9 cellular contexts compared by ENCODE assay signal in genomic region chr7:537911-538634, GRCh38. TPM values are rescaled to one million over a fixed set of nuclear protein-coding genes. Genes with fewer than 3 reads are reported as not detected.
DNase-seq lines count a peak whose midpoint lies in the region; ATAC-seq and TF ChIP-seq lines count a peak whose summit lies in the region.
"Had no signal": no experiment of that assay in that cellular context is flagged by ENCODE, and none has a peak within 500 bp of the region (broad histone marks: within the 10 kb centered on the region; RNA-seq: fewer than 3 reads in every experiment).

No MANE protein-coding gene starts in this region.

- H3K4me3 ChIP-seq in SJSA1: peak overlapping the region; percentile 22; the same call in 1 of the 2 replicates
- no peak overlapping the region for H3K4me3 ChIP-seq in trophoblast cell (ENCODE audit: low read depth, low read length)

- H4K8ac ChIP-seq in trophoblast cell (ENCODE audit: low read depth, low read length): peak overlapping the region; percentile 69

- peak overlapping the region; percentile 78 for H2AK5ac ChIP-seq in trophoblast cell (ENCODE audit: low read length)

- peak overlapping the region; percentile 88 for H3K18ac ChIP-seq in trophoblast cell (ENCODE audit: low read length)

- H3K4me1 ChIP-seq in SJSA1 (replicated peaks): peaks cover 47% of the 10 kb centered on the region
- peaks cover 47 to 51% of the 10 kb centered on the region in 2 experiments for H3K4me1 ChIP-seq in trophoblast cell (ENCODE audit: control insufficient read depth in 1 of 2, insufficient read depth in 2 of 2, low read length in 2 of 2)

- peak overlapping the region; percentile 89 for H3K14ac ChIP-seq in trophoblast cell (ENCODE audit: low read length)

- H3K23ac ChIP-seq in trophoblast cell (ENCODE audit: low read length): no peak overlapping the region

- no CpG with 5 or more reads among the region's 21 CpGs for WGBS in trophoblast cell (ENCODE audit: extremely low coverage, insufficient coverage, insufficient read length)

- no peaks in the 10 kb centered on the region for H3K27me3 Mint-ChIP-seq in mesothelial cell of epicardium (ENCODE audit: low read depth)

- peaks cover 47% of the 10 kb centered on the region for H3K79me1 ChIP-seq in trophoblast cell (ENCODE audit: low read length)

- H3K9me3 ChIP-seq in SJSA1 (replicated peaks): no peaks in the 10 kb centered on the region
- peaks cover 5% of the 10 kb centered on the region for H3K9me3 ChIP-seq in trophoblast cell (ENCODE audit: insufficient read depth, low read depth, low read length)

- H2AFZ ChIP-seq in trophoblast cell (ENCODE audit: insufficient read depth, low read length, poor library complexity): peak overlapping the region; percentile 53

- H3K4me1 Mint-ChIP-seq in mesothelial cell of epicardium: peaks cover 24% of the 10 kb centered on the region

- H4K91ac ChIP-seq in trophoblast cell (ENCODE audit: low read depth, low read length): peak overlapping the region; percentile 98

- H2BK12ac ChIP-seq in trophoblast cell (ENCODE audit: low read length): peak overlapping the region; percentile 90

- ATAC-seq in GM21786 (IDR thresholded peaks at IDR 0.05; ENCODE audit: unreplicated experiment): no peak

- no peaks in the 10 kb centered on the region; the same call in 1 of the 2 replicates for H3K36me3 ChIP-seq in SJSA1
- no peaks in the 10 kb centered on the region for H3K36me3 ChIP-seq in trophoblast cell (ENCODE audit: control insufficient read depth in 1 of 2, insufficient read depth in 2 of 2, low read length in 2 of 2)

- H3K27ac Mint-ChIP-seq in mesothelial cell of epicardium: no peak overlapping the region

- H3K79me2 ChIP-seq in trophoblast cell (ENCODE audit: control insufficient read depth, insufficient read depth, low read length, poor library complexity): peaks cover 8% of the 10 kb centered on the region

- TF ChIP-seq CTCF in mesothelial cell of epicardium (IDR thresholded peaks at IDR 0.05; ENCODE audit: unreplicated experiment): no peak

- H3K27me3 ChIP-seq in SJSA1 (replicated peaks) (no peaks in the 10 kb centered on the region), trophoblast cell (ENCODE audit: insufficient read depth, low read length) (no peaks in the 10 kb centered on the region)

- H3K4ac ChIP-seq in trophoblast cell (ENCODE audit: low read depth, low read length): peak overlapping the region; percentile 82

- peak overlapping the region; percentile 79 for H4K12ac ChIP-seq in trophoblast cell (ENCODE audit: low read depth, low read length)

- H3K9ac ChIP-seq in trophoblast cell (ENCODE audit: low read length): peak overlapping the region; percentile 38

- H2BK120ac ChIP-seq in trophoblast cell (ENCODE audit: insufficient read depth, low read length, poor library complexity): peak overlapping the region; percentile 97

- H3K4me3 Mint-ChIP-seq in mesothelial cell of epicardium: no peak overlapping the region

- H3K4me2 ChIP-seq in trophoblast cell (ENCODE audit: low read length): peak overlapping the region; percentile 44

- no peaks in the 10 kb centered on the region for H3K36me3 Mint-ChIP-seq in mesothelial cell of epicardium

- DNase-seq in ELR (ENCODE audit: low read depth): peak; percentile 98
- peak; percentile 93 to 99 for DNase-seq in SJSA1 (ENCODE audit: low read depth in 1 of 2, low spot score in 2 of 2)
- peak; percentile 71 for DNase-seq in foreskin melanocyte
- DNase-seq in trophoblast cell: peak; percentile 70 to 74
- DNase-seq in medulla oblongata (ENCODE audit: extremely low spot score): no peak
- no peak for DNase-seq in superior temporal gyrus (ENCODE audit: extremely low spot score)
- DNase-seq in mesothelial cell of epicardium (ENCODE audit: low spot score in 2 of 2, unreplicated experiment in 2 of 2): no peak
- DNase-seq: NCI-H2107 had no signal

- H3K27ac ChIP-seq in SJSA1: peak overlapping the region; percentile 99
- H3K27ac ChIP-seq in trophoblast cell (ENCODE audit: low read depth, low read length): peak overlapping the region; percentile 93

- H2BK5ac ChIP-seq in trophoblast cell (ENCODE audit: low read depth, low read length, poor library complexity): peak overlapping the region; percentile 99

- no peaks in the 10 kb centered on the region for H3K9me3 Mint-ChIP-seq in mesothelial cell of epicardium

RNA-seq across cellular contexts. Expression of gene PDGFA, which starts 18.4 kb away (rescaled TPM):
- 21.3 and 24.8 TPM in 2 replicates for total RNA-seq in SJSA1 (2014; rRNA removed; shearing (Covaris generic))
- 9.7 and 10.6 TPM in 2 replicates for polyA plus RNA-seq in trophoblast cell (2013)
- 74.0 to 78.8 TPM (median 75.3 TPM) in 3 replicates for total RNA-seq in mesothelial cell of epicardium

Comparison
In these comparisons a context has a peak if more than half of its experiments do, and no peak if none do; other contexts are left out.
1. DNase-seq: peak in ELR (single experiment), SJSA1 (2 of 2), foreskin melanocyte (single experiment) and trophoblast cell (2 of 2); none in medulla oblongata (single experiment), superior temporal gyrus (single experiment) and mesothelial cell of epicardium (0 of 2).